ENCODE assay signal across 13 cellular contexts in the genomic region with DNA sequence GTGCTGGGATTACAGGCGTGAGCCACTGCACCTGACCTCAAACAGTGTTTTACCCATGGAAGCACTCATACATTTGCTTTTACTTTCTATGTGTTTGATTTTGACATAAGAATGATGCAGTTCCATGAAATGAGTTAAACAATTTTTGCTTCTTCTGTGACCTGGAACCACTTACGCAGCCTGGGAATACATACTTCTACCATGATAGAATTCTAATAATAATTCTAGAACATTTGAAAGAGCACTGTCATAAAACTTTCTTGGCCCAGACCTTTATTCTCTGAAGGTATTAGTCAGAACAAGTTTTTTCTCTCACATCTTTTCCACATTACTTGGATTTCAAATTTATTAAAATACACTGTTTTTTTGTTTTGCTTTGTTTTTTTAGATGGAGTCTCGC. TPM values are rescaled to one million over a fixed set of nuclear protein-coding genes. Genes with fewer than 3 reads are reported as not detected.
DNase-seq lines count a peak whose midpoint lies in the region; TF ChIP-seq lines count a peak whose summit lies in the region.
"Had no signal": no experiment of that assay in that cellular context is flagged by ENCODE, and none has a peak within 500 bp of the region (broad histone marks: within the 10 kb centered on the region; RNA-seq: fewer than 3 reads in every experiment).

No MANE protein-coding gene starts in this region.

- H3K4me3 ChIP-seq in fibroblast of mammary gland (ENCODE audit: control insufficient read depth, low read depth, low read length): no peak overlapping the region
- H3K4me3 ChIP-seq: BLaER1 had no signal

- no peak for TF ChIP-seq CTCF in fibroblast of mammary gland (conservative IDR thresholded peaks at IDR 0.05; ENCODE audit: control insufficient read depth, insufficient read depth, low read depth, low read length)

- intact Hi-C loops in posterior vena cava (cut with DNase I): no loop called here

- DNase-seq in GM03348 (ENCODE audit: low spot score) (peak; percentile 39), fibroblast of mammary gland (ENCODE audit: low read depth) (peak; percentile 25), posterior vena cava (ENCODE audit: low spot score) (peak; percentile 49), NCI-H2107 treated with DMSO at 0.1 percent for 48 hours (lab: John Stamatoyannopoulos, UW; ENCODE audit: unreplicated experiment) (no peak), SHP77 treated with DMSO at 0.1 percent for 48 hours (lab: John Stamatoyannopoulos, UW) (no peak), NCI-H82 treated with DMSO at 0.1 percent for 48 hours (lab: John Stamatoyannopoulos, UW; ENCODE audit: unreplicated experiment) (no peak)
- no peak for DNase-seq in activated CD4-positive, alpha-beta T cell treated with anti-CD3 and anti-CD28 coated beads for 4 hours
- DNase-seq: ACHN; CD4-positive, alpha-beta memory T cell; DMS153; DMS79; HCEC 1CT had no signal

RNA-seq across cellular contexts. Expression of gene COL5A1, which starts 25.3 kb away (rescaled TPM):
- total RNA-seq in posterior vena cava: 100 to 1,000 TPM in 1 of 2 donors, 10 to 100 TPM in 1; 71.1 to 196 TPM

Comparison
In these comparisons a context has a peak if more than half of its experiments do, and no peak if none do; other contexts are left out.
1. DNase-seq: peak in GM03348 (single experiment), fibroblast of mammary gland (single experiment) and posterior vena cava (single experiment); none in activated CD4-positive, alpha-beta T cell treated with anti-CD3 and anti-CD28 coated beads for 4 hours (0 of 2), NCI-H2107 treated with DMSO at 0.1 percent for 48 hours (single experiment), SHP77 treated with DMSO at 0.1 percent for 48 hours (single experiment) and NCI-H82 treated with DMSO at 0.1 percent for 48 hours (single experiment).